8 cellular contexts compared by ENCODE assay signal in genomic region chr18:9474983-9475642, GRCh38. TPM values are rescaled to one million over a fixed set of nuclear protein-coding genes. Genes with fewer than 3 reads are reported as not detected.
A peak's percentile ranks its signal among the peaks of the same experiment; 100 is the strongest.
DNase-seq lines count a peak whose midpoint lies in the region; ATAC-seq and TF ChIP-seq lines count a peak whose summit lies in the region.

RALBP1 (plus strand) TSS chr18:9475513; CDS start chr18:9513046, 37,533 bp downstream.

- H3K4me3 ChIP-seq in Peyer's patch (peak within 1 kb of the TSS; percentile 73 to 97 (median 92)), esophagus (ENCODE audit: low read depth in 1 of 2, low read length in 2 of 2) (peak within 1 kb of the TSS; percentile 92 to 93), mucosa of stomach (ENCODE audit: low read length) (peak within 1 kb of the TSS; percentile 99)

- ATAC-seq in GM21723 (IDR thresholded peaks at IDR 0.05; ENCODE audit: unreplicated experiment): peak; percentile 89

- H3K4me1 ChIP-seq in Peyer's patch: peaks cover 0 to 13% (median 3%) of the 10 kb centered on the region in 4 donors
- peaks cover 0 to 7% of the 10 kb centered on the region in 2 donors for H3K4me1 ChIP-seq in esophagus (ENCODE audit: control insufficient read depth in 2 of 2, insufficient read depth in 2 of 2, low read length in 1 of 2)
- peaks cover 14% of the 10 kb centered on the region for H3K4me1 ChIP-seq in mucosa of stomach (ENCODE audit: control insufficient read depth, insufficient read depth, low read length)

- H3K9me3 ChIP-seq in Peyer's patch (no peaks in the 10 kb centered on the region), esophagus (ENCODE audit: control insufficient read depth in 2 of 2, insufficient read depth in 1 of 2, low read depth in 1 of 2, low read length in 1 of 2) (no peaks in the 10 kb centered on the region), mucosa of stomach (ENCODE audit: control insufficient read depth, low read length) (no peaks in the 10 kb centered on the region)

- TF ChIP-seq CTCF in Peyer's patch (IDR thresholded peaks at IDR 0.05): peak in 2 of 6 experiments; percentile 9 to 32

- H3K27ac ChIP-seq in Peyer's patch (peak within 1 kb of the TSS; percentile 90 to 96 (median 94)), esophagus (ENCODE audit: low read depth in 2 of 2, low read length in 1 of 2) (peak within 1 kb of the TSS; percentile 98 to 99)

- H3K36me3 ChIP-seq in Peyer's patch: peaks cover 0 to 9% (median 0%) of the 10 kb centered on the region in 3 donors
- H3K36me3 ChIP-seq in esophagus (ENCODE audit: control insufficient read depth in 2 of 2, insufficient read depth in 2 of 2, low read length in 1 of 2): peaks cover 0 to 6% of the 10 kb centered on the region in 2 donors
- H3K36me3 ChIP-seq in mucosa of stomach (ENCODE audit: control insufficient read depth, insufficient read depth, low read length): no peaks in the 10 kb centered on the region

- DNase-seq in DMS53 treated with DMSO at 0.1 percent for 48 hours (lab: John Stamatoyannopoulos, UW; ENCODE audit: unreplicated experiment): peak; percentile 100
- peak; percentile 96 for DNase-seq in KG1 (lab: John Stamatoyannopoulos, UW)
- peak; percentile 97 to 100 (median 99) for DNase-seq in Peyer's patch
- DNase-seq in activated T-cell treated with anti-CD3 and anti-CD28 coated beads, Interleukin-2, amount 50 U/mL, for 48 hours: peak; percentile 97 to 99
- DNase-seq in stimulated activated CD8-positive, alpha-beta memory T cell treated with anti-CD3 and anti-CD28 coated beads, Interleukin-7, amount 100 ng/mL, for 1 hour (ENCODE audit: low read depth in 2 of 2): peak; percentile 93 to 94

- WGBS in esophagus, 2 donors: 0% methylated on average over 57 to 69 of the region's 69 CpGs

- peak within 1 kb of the TSS; percentile 96 for H3K9ac ChIP-seq in mucosa of stomach (ENCODE audit: low read length)

- TF ChIP-seq POLR2A in Peyer's patch (IDR thresholded peaks at IDR 0.05): peak in 1 of 2 donors; percentile 63

- H3K27me3 ChIP-seq in Peyer's patch: no peaks in the 10 kb centered on the region
- no peaks in the 10 kb centered on the region for H3K27me3 ChIP-seq in esophagus (ENCODE audit: control insufficient read depth in 1 of 2, insufficient read depth in 2 of 2, low read length in 2 of 2)
- H3K27me3 ChIP-seq in mucosa of stomach (ENCODE audit: control insufficient read depth, insufficient read depth, low read length): no peaks in the 10 kb centered on the region

RNA-seq across cellular contexts. Expression of gene RALBP1, which starts in this region (rescaled TPM):
- total RNA-seq in Peyer's patch: 10 to 100 TPM; 28.9 to 49.5 (median 36.6) TPM
- 10 to 100 TPM; 23.7 to 38.6 TPM for polyA plus RNA-seq in esophagus

Comparison
In these comparisons a context has a peak if more than half of its experiments do, and no peak if none do; other contexts are left out.
1. Peak in every context shown above with its lines: DNase-seq, ATAC-seq, H3K4me3 ChIP-seq and H3K27ac ChIP-seq.